In the genomic region with DNA sequence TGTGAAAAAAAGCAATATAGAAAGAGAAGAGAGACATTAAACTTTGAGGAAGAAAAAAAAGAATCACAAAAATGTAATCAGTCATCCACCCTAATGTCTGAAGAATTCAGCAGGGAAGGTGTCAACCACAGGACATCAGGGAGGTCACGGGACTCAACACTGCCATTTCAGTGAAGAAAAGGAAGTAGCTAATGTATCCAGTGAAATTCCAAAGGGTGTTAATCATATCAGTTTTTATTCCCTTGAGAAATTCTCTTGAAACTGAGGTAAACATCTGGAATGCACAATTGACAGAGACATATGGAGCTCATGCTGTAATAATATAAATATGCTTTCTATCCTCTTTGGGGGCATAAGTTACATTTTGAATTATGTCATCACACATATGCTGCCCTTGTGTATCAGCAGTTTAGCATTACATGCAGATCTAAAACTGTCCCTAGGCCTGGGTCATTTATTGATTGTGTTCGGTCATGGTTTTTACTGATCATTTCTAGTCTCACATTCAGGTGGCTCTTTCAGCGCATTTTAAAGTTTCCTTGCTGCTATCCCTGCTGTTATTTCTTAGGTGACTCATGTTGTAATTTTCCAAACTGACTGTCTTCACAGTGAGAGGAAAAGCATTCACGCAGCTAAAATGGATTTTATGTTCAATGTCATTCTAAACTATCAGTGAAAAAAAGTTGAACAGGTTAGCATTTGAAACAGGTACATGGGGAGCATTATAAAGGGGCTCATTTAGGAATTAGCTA, we compare ENCODE assay signal across 14 cellular contexts.
DNase-seq lines count a peak whose midpoint lies in the region; ATAC-seq and TF ChIP-seq lines count a peak whose summit lies in the region.
"Had no signal": no experiment of that assay in that cellular context is flagged by ENCODE, and none has a peak within 500 bp of the region (broad histone marks: within the 10 kb centered on the region; RNA-seq: fewer than 3 reads in every experiment).

No MANE protein-coding gene starts in this region.

- H3K36me3 Mint-ChIP-seq in H9 (ENCODE audit: insufficient read depth in 1 of 3, low read depth in 3 of 3): no peaks in the 10 kb centered on the region
- no peaks in the 10 kb centered on the region for H3K36me3 Mint-ChIP-seq in type B pancreatic cell

- H2AFZ ChIP-seq in H9 (ENCODE audit: low read length): no peak overlapping the region

- no peak for TF ChIP-seq POLR2A in GM18505 (IDR thresholded peaks at IDR 0.05; ENCODE audit: borderline replicate concordance, extremely low read depth, insufficient read depth, insufficient read length)

- H3K9me3 ChIP-seq in H9 (ENCODE audit: control insufficient read depth, low read depth, low read length) (no peaks in the 10 kb centered on the region), RWPE2 (ENCODE audit: severe bottlenecking) (no peaks in the 10 kb centered on the region), left ventricle myocardium inferior (replicated peaks) (no peaks in the 10 kb centered on the region)
- H3K9me3 ChIP-seq: heart right ventricle had no signal

- H4K8ac ChIP-seq in H9 (replicated peaks; ENCODE audit: insufficient read length, low read depth, low read length): no peak overlapping the region

- H3K36me3 ChIP-seq in RWPE2 (ENCODE audit: low read depth): no peaks in the 10 kb centered on the region
- H3K36me3 ChIP-seq in left ventricle myocardium inferior: no peaks in the 10 kb centered on the region
- H3K36me3 ChIP-seq: heart right ventricle had no signal

- H3K23me2 ChIP-seq in H9 (ENCODE audit: insufficient read length, low read depth, low read length, poor library complexity, severe bottlenecking): no peaks in the 10 kb centered on the region

- no peaks in the 10 kb centered on the region for H3K27me3 ChIP-seq in H9 (ENCODE audit: insufficient read depth, low read length)
- no peaks in the 10 kb centered on the region for H3K27me3 ChIP-seq in RWPE2 (ENCODE audit: insufficient read depth, poor library complexity, severe bottlenecking)
- no peaks in the 10 kb centered on the region for H3K27me3 ChIP-seq in left ventricle myocardium inferior (ENCODE audit: low read depth)
- H3K27me3 ChIP-seq: heart right ventricle had no signal

- no peak overlapping the region for H3K4ac ChIP-seq in H9 (ENCODE audit: low read depth, low read length)

- no peak overlapping the region for H3T11ph ChIP-seq in H9 (ENCODE audit: low read length)

- DNase-seq in H9 (no peak), RWPE2 (ENCODE audit: low spot score) (no peak), fibroblast of villous mesenchyme (ENCODE audit: low read depth) (peak; percentile 73), type B pancreatic cell (ENCODE audit: extremely low spot score, unreplicated experiment) (no peak), left ventricle myocardium inferior (no peak), DMS 273 (lab: John Stamatoyannopoulos, UW; ENCODE audit: unreplicated experiment) (no peak)
- DNase-seq: activated CD4-positive, alpha-beta T cell treated with anti-CD3 and anti-CD28 coated beads, Interleukin-2, amount 50 U/mL, for 48 hours; activated gamma-delta T cell; heart right ventricle; NCI-H1436; posterior cingulate gyrus; substantia nigra had no signal

- H3K23ac ChIP-seq in H9 (ENCODE audit: insufficient read length, low read depth, low read length): no peak overlapping the region

- H3K4me3 ChIP-seq in RWPE2 (ENCODE audit: severe bottlenecking) (no peak overlapping the region), fibroblast of villous mesenchyme (ENCODE audit: low read depth, low read length) (no peak overlapping the region), left ventricle myocardium inferior (no peak overlapping the region)
- H3K4me3 ChIP-seq: heart right ventricle had no signal

- H3K4me1 ChIP-seq in H9 (ENCODE audit: insufficient read depth, low read length) (no peaks in the 10 kb centered on the region; the same call in 1 of the 2 replicates), RWPE2 (ENCODE audit: insufficient read depth, poor library complexity, severe bottlenecking) (peaks cover 11% of the 10 kb centered on the region), left ventricle myocardium inferior (no peaks in the 10 kb centered on the region)
- H3K4me1 ChIP-seq: heart right ventricle had no signal

- H3K4me1 Mint-ChIP-seq in H9 (peaks cover 14 to 15% of the 10 kb centered on the region in 2 experiments), type B pancreatic cell (ENCODE audit: unreplicated experiment) (peaks cover 35% of the 10 kb centered on the region)
- H3K4me1 Mint-ChIP-seq: central memory CD8-positive, alpha-beta T cell had no signal

- no peak overlapping the region for H4K91ac ChIP-seq in H9 (ENCODE audit: insufficient read length, low read depth, low read length)

- H3K27ac Mint-ChIP-seq in H9 (peak overlapping the region in 2 of 3 experiments; percentile 1 to 46; a peak in 2 of 7 replicates), type B pancreatic cell (peak overlapping the region; percentile 50)

- TF ChIP-seq CTCF in H9 (conservative IDR thresholded peaks at IDR 0.05) (no peak), RWPE2 (IDR thresholded peaks at IDR 0.05; ENCODE audit: poor library complexity, severe bottlenecking) (no peak), fibroblast of villous mesenchyme (IDR thresholded peaks at IDR 0.05; ENCODE audit: insufficient read depth, low read depth, low read length) (no peak), type B pancreatic cell (conservative IDR thresholded peaks at IDR 0.05) (no peak), left ventricle myocardium inferior (IDR thresholded peaks at IDR 0.05; ENCODE audit: borderline replicate concordance) (no peak)

- H2BK20ac ChIP-seq in H9 (ENCODE audit: low read depth, low read length, poor library complexity, severe bottlenecking): no peak overlapping the region

- H3K14ac ChIP-seq in H9 (ENCODE audit: insufficient read depth, low read length): no peak overlapping the region

- H4K5ac ChIP-seq in H9 (ENCODE audit: insufficient read length, low read depth, low read length): no peak overlapping the region

- no peak overlapping the region for H3K9ac ChIP-seq in H9 (ENCODE audit: extremely low read depth, insufficient read length, low read length)

- ATAC-seq in RWPE2 (ENCODE audit: low read depth): peak; percentile 93
- no peak for ATAC-seq in GM18505 (IDR thresholded peaks at IDR 0.05; ENCODE audit: unreplicated experiment)
- ATAC-seq: heart right ventricle had no signal

- H2AK5ac ChIP-seq in H9 (ENCODE audit: insufficient read length, low read length): no peak overlapping the region

- H3K79me1 ChIP-seq in H9 (ENCODE audit: insufficient read depth, low read depth, low read length, poor library complexity, severe bottlenecking): no peaks in the 10 kb centered on the region

- no peak overlapping the region for H3K56ac ChIP-seq in H9 (ENCODE audit: insufficient read length, low read depth, low read length)

- no peaks in the 10 kb centered on the region for H3K79me2 ChIP-seq in H9 (ENCODE audit: insufficient read depth, low read length)

- H2BK5ac ChIP-seq in H9 (ENCODE audit: insufficient read length, low read length): no peak overlapping the region

- no peak overlapping the region for H3K18ac ChIP-seq in H9 (ENCODE audit: insufficient read length, low read depth, low read length)

- no peaks in the 10 kb centered on the region for H4K20me1 ChIP-seq in H9 (ENCODE audit: control insufficient read depth, insufficient read depth, insufficient read length)

- no peak overlapping the region for H3K4me2 ChIP-seq in H9 (ENCODE audit: insufficient read depth, insufficient read length, low read length)

- no peak overlapping the region for H2BK12ac ChIP-seq in H9 (ENCODE audit: insufficient read length, low read depth, low read length)

- no peaks in the 10 kb centered on the region for H3K27me3 Mint-ChIP-seq in H9 (ENCODE audit: low read depth)
- H3K27me3 Mint-ChIP-seq in type B pancreatic cell: no peaks in the 10 kb centered on the region
- H3K27me3 Mint-ChIP-seq: central memory CD8-positive, alpha-beta T cell had no signal

- WGBS in H9 (ENCODE audit: extremely low coverage, insufficient read length, low lambda C conversion rate): no CpG with 5 or more reads among the region's 4 CpGs

- H2BK15ac ChIP-seq in H9 (ENCODE audit: low read depth, low read length): no peak overlapping the region

- no peak overlapping the region for H3K4me3 Mint-ChIP-seq in H9
- peak overlapping the region; percentile 1 for H3K4me3 Mint-ChIP-seq in type B pancreatic cell
- H3K4me3 Mint-ChIP-seq: central memory CD8-positive, alpha-beta T cell had no signal

- no peak overlapping the region for H2BK120ac ChIP-seq in H9 (ENCODE audit: low read depth, low read length, poor library complexity, severe bottlenecking)

- no peak overlapping the region for H3K27ac ChIP-seq in H9 (ENCODE audit: insufficient read length, low read depth, low read length)
- H3K27ac ChIP-seq in RWPE2 (ENCODE audit: poor library complexity, severe bottlenecking): peak overlapping the region; percentile 46
- H3K27ac ChIP-seq in left ventricle myocardium inferior (replicated peaks): no peak overlapping the region
- H3K27ac ChIP-seq: heart right ventricle had no signal

- intact Hi-C loops in left ventricle myocardium inferior (cut with micrococcal nuclease): no loop called here

- no peaks in the 10 kb centered on the region for H3K9me3 Mint-ChIP-seq in H9
- H3K9me3 Mint-ChIP-seq in type B pancreatic cell: no peaks in the 10 kb centered on the region
